In genomic region chr15:83943849-83944404, GRCh38 we compare ENCODE assay signal across 18 cellular contexts.
A peak's percentile ranks its signal among the peaks of the same experiment; 100 is the strongest.
DNase-seq lines count a peak whose midpoint lies in the region; ATAC-seq and TF ChIP-seq lines count a peak whose summit lies in the region.
"Had no signal": no experiment of that assay in that cellular context is flagged by ENCODE, and none has a peak within 500 bp of the region (broad histone marks: within the 10 kb centered on the region; RNA-seq: fewer than 3 reads in every experiment).

No MANE protein-coding gene starts in this region.

- H3K9ac ChIP-seq in mammary epithelial cell (ENCODE audit: insufficient read depth, low read length): no peak overlapping the region
- H3K9ac ChIP-seq: BLaER1 treated with 17β-estradiol and CSF1 and Interleukin-3, amounts not matched to agents 10 nM and 100 nM; KMS-11 had no signal

- no TSS peak for BruUV-seq in mammary epithelial cell (replicated peaks; lab: Mats Ljungman, UMichigan)

- TF ChIP-seq CTCF in mammary epithelial cell (conservative IDR thresholded peaks at IDR 0.05 in 1 of 2, IDR thresholded peaks at IDR 0.05 in 1 of 2; ENCODE audit: extremely low read depth in 1 of 2, insufficient read depth in 1 of 2, low read depth in 1 of 2, low read length in 2 of 2): no peak

- in situ Hi-C loops in mammary epithelial cell (cut with MboI; ENCODE audit: low sequenced_read_pairs in 2 of 2): no loop called here

- H3K36me3 ChIP-seq in mammary epithelial cell (ENCODE audit: insufficient read depth, low read length): no peaks in the 10 kb centered on the region
- H3K36me3 ChIP-seq: BLaER1 treated with 17β-estradiol and CSF1 and Interleukin-3, amounts not matched to agents 10 nM and 100 nM had no signal

- 42% methylated on average over 4 of the region's 4 CpGs for WGBS in mammary epithelial cell (ENCODE audit: low coverage, missing lambda C conversion rate)

- H2AFZ ChIP-seq in mammary epithelial cell (ENCODE audit: low read depth, low read length): peak overlapping the region; percentile 19

- no peaks in the 10 kb centered on the region for H3K9me3 ChIP-seq in mammary epithelial cell (replicated peaks; ENCODE audit: insufficient read depth, low read length)
- H3K9me3 ChIP-seq: BLaER1 treated with 17β-estradiol and CSF1 and Interleukin-3, amounts not matched to agents 10 nM and 100 nM had no signal

- CTCF ChIA-PET in mammary epithelial cell (lab: Charles Lee; ENCODE audit: low non-redundant PET): no interaction called here

- no peak overlapping the region for H3K4me3 ChIP-seq in mammary epithelial cell (replicated peaks in 1 of 3; ENCODE audit: insufficient read depth in 1 of 3, low read depth in 2 of 3, low read length in 3 of 3)
- H3K4me3 ChIP-seq: BLaER1 treated with 17β-estradiol and CSF1 and Interleukin-3, amounts not matched to agents 10 nM and 100 nM had no signal

- H3K27me3 ChIP-seq in mammary epithelial cell (ENCODE audit: insufficient read depth, low read length): no peaks in the 10 kb centered on the region
- H3K27me3 ChIP-seq: BLaER1 treated with 17β-estradiol and CSF1 and Interleukin-3, amounts not matched to agents 10 nM and 100 nM had no signal

- no peaks in the 10 kb centered on the region for H4K20me1 ChIP-seq in mammary epithelial cell (ENCODE audit: insufficient read depth, low read length)
- H4K20me1 ChIP-seq: BLaER1 treated with 17β-estradiol and CSF1 and Interleukin-3, amounts not matched to agents 10 nM and 100 nM had no signal

- peaks cover 18% of the 10 kb centered on the region for H3K4me1 ChIP-seq in mammary epithelial cell (ENCODE audit: insufficient read depth, low read length)
- H3K4me1 ChIP-seq: BLaER1 treated with 17β-estradiol and CSF1 and Interleukin-3, amounts not matched to agents 10 nM and 100 nM had no signal

- ATAC-seq in GM19455 (IDR thresholded peaks at IDR 0.05; ENCODE audit: unreplicated experiment) (no peak), HG03521 (IDR thresholded peaks at IDR 0.05; ENCODE audit: unreplicated experiment) (no peak)
- ATAC-seq: Panc1 had no signal

- intact Hi-C loops in mammary epithelial cell (cut with micrococcal nuclease): no loop called here

- no peaks in the 10 kb centered on the region for H3K79me2 ChIP-seq in mammary epithelial cell (ENCODE audit: insufficient read depth, low read length)

- H3K4me2 ChIP-seq in mammary epithelial cell (ENCODE audit: insufficient read depth, low read depth, low read length): peak overlapping the region; percentile 8
- H3K4me2 ChIP-seq: BLaER1 treated with 17β-estradiol and CSF1 and Interleukin-3, amounts not matched to agents 10 nM and 100 nM; KMS-11 had no signal

- peak; percentile 57 for DNase-seq in HT1080 (ENCODE audit: low read depth)
- peak; percentile 83 for DNase-seq in mammary epithelial cell
- DNase-seq in fibroblast of the conjunctiva (ENCODE audit: low read depth): peak; percentile 49
- DNase-seq in NCI-H1092 treated with DMSO at 0.1 percent for 48 hours (lab: John Stamatoyannopoulos, UW): no peak
- no peak for DNase-seq in stimulated activated CD4-positive, alpha-beta T cell treated with anti-CD3 and anti-CD28 coated beads, Interleukin-2, amount 100 ng/mL, for 24 hours
- DNase-seq: DMS 273 treated with DMSO at 0.1 percent for 48 hours, MM.1S, NCI-H1105 treated with DMSO at 0.1 percent for 48 hours, NCI-H187, NCI-H2171, NCI-H774, SHP77 treated with DMSO at 0.1 percent for 48 hours had no signal

- peak overlapping the region; percentile 37 for H3K27ac ChIP-seq in mammary epithelial cell (ENCODE audit: insufficient read depth, low read depth, low read length)
- H3K27ac ChIP-seq: BLaER1 treated with 17β-estradiol and CSF1 and Interleukin-3, amounts not matched to agents 10 nM and 100 nM; HL-60; KMS-11 had no signal

- dilution Hi-C loops in mammary epithelial cell (cut with HindIII; ENCODE audit: low sequenced_read_pairs): no loop called here

Comparison
In these comparisons a context has a peak if more than half of its experiments do, and no peak if none do; other contexts are left out.
1. DNase-seq: peak in HT1080 (single experiment), mammary epithelial cell (single experiment) and fibroblast of the conjunctiva (single experiment); none in NCI-H1092 treated with DMSO at 0.1 percent for 48 hours (single experiment) and stimulated activated CD4-positive, alpha-beta T cell treated with anti-CD3 and anti-CD28 coated beads, Interleukin-2, amount 100 ng/mL, for 24 hours (0 of 2).